ENCODE assay signal across 10 cellular contexts in the genomic region with DNA sequence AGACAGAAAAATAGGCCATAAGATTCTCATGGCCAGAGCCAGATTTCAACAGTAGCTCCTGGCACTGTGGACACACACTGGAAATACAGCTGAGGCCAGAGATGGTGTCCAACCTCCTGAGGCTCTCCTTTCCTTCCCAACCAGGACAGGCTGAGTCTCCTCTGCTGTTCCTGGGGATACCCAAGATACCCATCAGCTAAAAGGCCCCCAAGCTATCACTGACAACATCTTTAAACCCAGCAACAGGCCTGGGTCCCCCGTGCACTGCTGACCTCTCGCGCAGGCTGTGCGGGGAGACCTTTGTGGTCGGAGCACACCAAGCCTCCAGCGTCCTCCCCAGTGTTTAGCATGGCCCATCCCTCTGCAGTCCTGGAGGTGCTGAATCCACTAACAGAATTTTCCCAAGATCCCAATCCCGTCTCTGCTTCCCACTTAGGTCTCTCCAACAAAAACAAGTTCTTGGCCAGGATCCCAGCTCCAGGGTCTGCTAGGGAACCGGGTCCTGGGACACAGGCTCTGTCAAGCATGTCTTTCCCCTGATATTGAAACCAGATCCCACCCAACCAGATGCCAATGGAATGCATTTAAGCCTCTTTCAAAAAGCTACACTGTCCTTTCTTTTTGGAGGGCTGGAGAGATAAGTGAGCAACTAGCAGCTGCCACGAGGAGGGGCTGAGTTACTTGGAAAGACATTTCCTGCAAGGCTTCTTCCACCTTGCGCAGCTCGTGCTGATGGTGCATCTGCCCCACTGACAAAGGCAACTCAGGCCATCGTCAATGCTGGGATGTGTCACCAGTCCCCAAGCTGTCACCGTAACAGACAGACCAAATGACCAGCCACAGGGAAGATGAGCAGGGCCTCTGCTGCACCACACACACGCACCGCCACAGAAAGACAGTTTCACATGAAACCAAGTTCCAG.
DNase-seq lines count a peak whose midpoint lies in the region; ATAC-seq, FAIRE-seq and TF ChIP-seq lines count a peak whose summit lies in the region.
"Had no signal": no experiment of that assay in that cellular context is flagged by ENCODE, and none has a peak within 500 bp of the region (broad histone marks: within the 10 kb centered on the region; RNA-seq: fewer than 3 reads in every experiment).

No MANE protein-coding gene starts in this region.

- peak overlapping the region; percentile 44 for H3K27ac Mint-ChIP-seq in activated CD4-positive, alpha-beta memory T cell treated with anti-CD3 and anti-CD28 coated beads for 36 hours
- no peak overlapping the region for H3K27ac Mint-ChIP-seq in activated CD4-positive, alpha-beta memory T cell treated with anti-CD3 and anti-CD28 coated beads, Interleukin-2, amount 10 ng/mL, durations not matched to agents 7 days and 5 days
- H3K27ac Mint-ChIP-seq in stimulated activated naive CD8-positive, alpha-beta T cell treated with anti-CD3 and anti-CD28 coated beads, Interleukin-15, amount 100 ng/mL, for 72 hours, result no peak overlapping the region

- peaks cover 100% of the 10 kb centered on the region for H3K79me2 ChIP-seq in endothelial cell of umbilical vein (ENCODE audit: control insufficient read depth, insufficient read depth, low read length)

- no peak overlapping the region for H2AFZ ChIP-seq in endothelial cell of umbilical vein (ENCODE audit: low read depth, low read length)

- dilution Hi-C loops in endothelial cell of umbilical vein (cut with MboI; ENCODE audit: extremely low pct_ligation_motif_present, low sequenced_read_pairs), result no loop called here

- H3K9me3 ChIP-seq in endothelial cell of umbilical vein (replicated peaks; ENCODE audit: control insufficient read depth, insufficient read depth, low read length) (no peaks in the 10 kb centered on the region), testis (no peaks in the 10 kb centered on the region)

- intact Hi-C loops in activated CD4-positive, alpha-beta memory T cell treated with anti-CD3 and anti-CD28 coated beads for 36 hours (cut with micrococcal nuclease), result loop anchor here (1.0 to 5.0 kb wide), 7 partner anchors 8 to 531 kb away; a partner anchor contains a TSS
- intact Hi-C loops in endothelial cell of umbilical vein (cut with micrococcal nuclease) (loop anchor here (2.0 kb wide), 1 partner anchor 42 kb away; no protein-coding TSS in a partner anchor), testis (cut with DNase I; ENCODE audit: low total_unique reads) (no loop called here)

- TF ChIP-seq CTCF in endothelial cell of umbilical vein (IDR thresholded peaks at IDR 0.05; ENCODE audit: extremely low read depth in 1 of 2, insufficient read depth in 1 of 2, low read depth in 1 of 2, low read length in 2 of 2) (peak in 1 of 2 donors; percentile 2), testis (IDR thresholded peaks at IDR 0.05) (no peak)

- H3K36me3 ChIP-seq in endothelial cell of umbilical vein (ENCODE audit: control insufficient read depth in 2 of 2, extremely low read depth in 1 of 2, insufficient read depth in 2 of 2, low read length in 2 of 2) (no peaks in the 10 kb centered on the region), testis (ENCODE audit: low read depth, missing control alignments) (no peaks in the 10 kb centered on the region)

- FAIRE-seq in endothelial cell of umbilical vein (lab: Jason Lieb, UNC), result peak; percentile 87
- FAIRE-seq: TTC549 had no signal

- H3K27ac ChIP-seq in endothelial cell of umbilical vein (ENCODE audit: insufficient read depth, low read depth, low read length) (peak overlapping the region; percentile 4), testis (no peak overlapping the region)

- peaks cover 39% of the 10 kb centered on the region for H3K4me1 Mint-ChIP-seq in activated CD4-positive, alpha-beta memory T cell treated with anti-CD3 and anti-CD28 coated beads for 36 hours (ENCODE audit: low read depth)
- H3K4me1 Mint-ChIP-seq in activated CD4-positive, alpha-beta memory T cell treated with anti-CD3 and anti-CD28 coated beads, Interleukin-2, amount 10 ng/mL, durations not matched to agents 7 days and 5 days, result peaks cover 37% of the 10 kb centered on the region
- peaks cover 28% of the 10 kb centered on the region for H3K4me1 Mint-ChIP-seq in stimulated activated naive CD8-positive, alpha-beta T cell treated with anti-CD3 and anti-CD28 coated beads, Interleukin-15, amount 100 ng/mL, for 72 hours

- peak; percentile 17 for ATAC-seq in HG03139 (IDR thresholded peaks at IDR 0.05; ENCODE audit: unreplicated experiment)
- ATAC-seq in stimulated activated naive CD8-positive, alpha-beta T cell treated with anti-CD3 and anti-CD28 coated beads, Interleukin-15, amount 100 ng/mL, for 72 hours, result peak; percentile 42

- CTCF ChIA-PET in activated CD4-positive, alpha-beta memory T cell treated with anti-CD3 and anti-CD28 coated beads for 36 hours (lab: Charles Lee), result interaction anchor here (0.6 to 2.7 kb wide), 9 partner anchors 9 to 528 kb away, joined by 3 to 24 read pairs (median 8); no protein-coding TSS in a partner anchor
- CTCF ChIA-PET in activated CD4-positive, alpha-beta memory T cell treated with anti-CD3 and anti-CD28 coated beads, Interleukin-2, amount 10 ng/mL, durations not matched to agents 7 days and 5 days (lab: Charles Lee), result interaction anchor here (2.3 kb wide), 1 partner anchor 21 kb away, joined by 11 read pairs; no protein-coding TSS in a partner anchor
- CTCF ChIA-PET in endothelial cell of umbilical vein (lab: Charles Lee), result interaction anchor here (0.9 to 6.6 kb wide), 13 partner anchors 9 to 304 kb away, joined by 3 to 25 read pairs (median 5); no protein-coding TSS in a partner anchor

- no peaks in the 10 kb centered on the region for H3K36me3 Mint-ChIP-seq in activated CD4-positive, alpha-beta memory T cell treated with anti-CD3 and anti-CD28 coated beads for 36 hours
- peaks cover 4% of the 10 kb centered on the region for H3K36me3 Mint-ChIP-seq in activated CD4-positive, alpha-beta memory T cell treated with anti-CD3 and anti-CD28 coated beads, Interleukin-2, amount 10 ng/mL, durations not matched to agents 7 days and 5 days (ENCODE audit: low read depth)

- H3K27me3 Mint-ChIP-seq in activated CD4-positive, alpha-beta memory T cell treated with anti-CD3 and anti-CD28 coated beads for 36 hours, result peaks cover 26% of the 10 kb centered on the region
- peaks cover 44% of the 10 kb centered on the region for H3K27me3 Mint-ChIP-seq in activated CD4-positive, alpha-beta memory T cell treated with anti-CD3 and anti-CD28 coated beads, Interleukin-2, amount 10 ng/mL, durations not matched to agents 7 days and 5 days
- H3K27me3 Mint-ChIP-seq in stimulated activated naive CD8-positive, alpha-beta T cell treated with anti-CD3 and anti-CD28 coated beads, Interleukin-15, amount 100 ng/mL, for 72 hours, result no peaks in the 10 kb centered on the region
- H3K27me3 Mint-ChIP-seq: naive B cell had no signal

- H3K9me3 Mint-ChIP-seq in activated CD4-positive, alpha-beta memory T cell treated with anti-CD3 and anti-CD28 coated beads for 36 hours, result no peaks in the 10 kb centered on the region
- H3K9me3 Mint-ChIP-seq in activated CD4-positive, alpha-beta memory T cell treated with anti-CD3 and anti-CD28 coated beads, Interleukin-2, amount 10 ng/mL, durations not matched to agents 7 days and 5 days, result no peaks in the 10 kb centered on the region
- no peaks in the 10 kb centered on the region for H3K9me3 Mint-ChIP-seq in stimulated activated naive CD8-positive, alpha-beta T cell treated with anti-CD3 and anti-CD28 coated beads, Interleukin-15, amount 100 ng/mL, for 72 hours
- H3K9me3 Mint-ChIP-seq: naive B cell had no signal

- WGBS in testis, 2 donors, result 52 to 70% methylated on average over 14 to 15 of the region's 15 CpGs

- no peak overlapping the region for H3K4me3 Mint-ChIP-seq in activated CD4-positive, alpha-beta memory T cell treated with anti-CD3 and anti-CD28 coated beads for 36 hours
- H3K4me3 Mint-ChIP-seq in activated CD4-positive, alpha-beta memory T cell treated with anti-CD3 and anti-CD28 coated beads, Interleukin-2, amount 10 ng/mL, durations not matched to agents 7 days and 5 days, result no peak overlapping the region
- peak overlapping the region; percentile 30 to 34 for H3K4me3 Mint-ChIP-seq in stimulated activated naive CD8-positive, alpha-beta T cell treated with anti-CD3 and anti-CD28 coated beads, Interleukin-15, amount 100 ng/mL, for 72 hours

- H3K9me1 ChIP-seq in endothelial cell of umbilical vein (replicated peaks; ENCODE audit: control insufficient read depth, extremely low read depth, insufficient read depth, low read length), result no peaks in the 10 kb centered on the region

- H3K9ac ChIP-seq in endothelial cell of umbilical vein (replicated peaks; ENCODE audit: extremely low read depth, insufficient read depth, low read length), result no peak overlapping the region

- peak; percentile 43 for DNase-seq in activated CD4-positive, alpha-beta memory T cell treated with anti-CD3 and anti-CD28 coated beads for 36 hours
- DNase-seq in activated CD4-positive, alpha-beta memory T cell treated with anti-CD3 and anti-CD28 coated beads, Interleukin-2, amount 10 ng/mL, durations not matched to agents 7 days and 5 days, result no peak
- DNase-seq in endothelial cell of umbilical vein (ENCODE audit: low read depth, low spot score) (peak; percentile 89), testis (no peak), NCI-H187 treated with DMSO at 0.1 percent for 48 hours (lab: John Stamatoyannopoulos, UW) (no peak), 8988T (no peak)
- DNase-seq in stimulated activated naive CD8-positive, alpha-beta T cell treated with anti-CD3 and anti-CD28 coated beads, Interleukin-15, amount 100 ng/mL, for 72 hours, result no peak
- DNase-seq: naive B cell had no signal

- BruUV-seq in endothelial cell of umbilical vein (replicated peaks; lab: Mats Ljungman, UMichigan), result no TSS peak

- H3K4me1 ChIP-seq in endothelial cell of umbilical vein (ENCODE audit: control insufficient read depth, extremely low read depth, insufficient read depth, low read length) (peaks cover 42% of the 10 kb centered on the region), testis (peaks cover 9% of the 10 kb centered on the region)

- H3K4me2 ChIP-seq in endothelial cell of umbilical vein (ENCODE audit: insufficient read depth, low read length), result no peak overlapping the region

- TF ChIP-seq POLR2A in endothelial cell of umbilical vein (IDR thresholded peaks at IDR 0.05; ENCODE audit: low read depth, low read length) (no peak), testis (IDR thresholded peaks at IDR 0.05) (no peak)

- POLR2A ChIA-PET in activated CD4-positive, alpha-beta memory T cell treated with anti-CD3 and anti-CD28 coated beads for 36 hours (lab: Charles Lee), result interaction anchor here (0.7 to 1.7 kb wide), 7 partner anchors 7 to 648 kb away, joined by 3 to 12 read pairs (median 4); a partner anchor contains a TSS
- POLR2A ChIA-PET in activated CD4-positive, alpha-beta memory T cell treated with anti-CD3 and anti-CD28 coated beads, Interleukin-2, amount 10 ng/mL, durations not matched to agents 7 days and 5 days (lab: Charles Lee), result interaction anchor here (0.8 to 0.9 kb wide), 2 partner anchors 205 to 263 kb away, joined by 3 read pairs; no protein-coding TSS in a partner anchor
- POLR2A ChIA-PET in endothelial cell of umbilical vein (lab: Charles Lee), result no interaction called here

- no peaks in the 10 kb centered on the region for H3K27me3 ChIP-seq in endothelial cell of umbilical vein (ENCODE audit: control insufficient read depth in 2 of 2, insufficient read depth in 2 of 2, low read length in 2 of 2)
- no peaks in the 10 kb centered on the region for H3K27me3 ChIP-seq in testis

- H3K4me3 ChIP-seq in endothelial cell of umbilical vein (replicated peaks in 1 of 3; ENCODE audit: insufficient read depth in 1 of 3, low read depth in 1 of 3, low read length in 3 of 3) (no peak overlapping the region), testis (no peak overlapping the region)

- H4K20me1 ChIP-seq in endothelial cell of umbilical vein (replicated peaks; ENCODE audit: control insufficient read depth, extremely low read depth, insufficient read depth, low read length), result peaks cover 4% of the 10 kb centered on the region

Comparison
In these comparisons a context has a peak if more than half of its experiments do, and no peak if none do; other contexts are left out.
1. DNase-seq: peak in activated CD4-positive, alpha-beta memory T cell treated with anti-CD3 and anti-CD28 coated beads for 36 hours (single experiment) and endothelial cell of umbilical vein (single experiment); none in activated CD4-positive, alpha-beta memory T cell treated with anti-CD3 and anti-CD28 coated beads, Interleukin-2, amount 10 ng/mL, durations not matched to agents 7 days and 5 days (single experiment), stimulated activated naive CD8-positive, alpha-beta T cell treated with anti-CD3 and anti-CD28 coated beads, Interleukin-15, amount 100 ng/mL, for 72 hours (0 of 2), testis (single experiment), NCI-H187 treated with DMSO at 0.1 percent for 48 hours (single experiment) and 8988T (single experiment).
2. H3K4me3 Mint-ChIP-seq: peak in stimulated activated naive CD8-positive, alpha-beta T cell treated with anti-CD3 and anti-CD28 coated beads, Interleukin-15, amount 100 ng/mL, for 72 hours (2 of 2); none in activated CD4-positive, alpha-beta memory T cell treated with anti-CD3 and anti-CD28 coated beads for 36 hours (single experiment) and activated CD4-positive, alpha-beta memory T cell treated with anti-CD3 and anti-CD28 coated beads, Interleukin-2, amount 10 ng/mL, durations not matched to agents 7 days and 5 days (single experiment).